In the genomic region with DNA sequence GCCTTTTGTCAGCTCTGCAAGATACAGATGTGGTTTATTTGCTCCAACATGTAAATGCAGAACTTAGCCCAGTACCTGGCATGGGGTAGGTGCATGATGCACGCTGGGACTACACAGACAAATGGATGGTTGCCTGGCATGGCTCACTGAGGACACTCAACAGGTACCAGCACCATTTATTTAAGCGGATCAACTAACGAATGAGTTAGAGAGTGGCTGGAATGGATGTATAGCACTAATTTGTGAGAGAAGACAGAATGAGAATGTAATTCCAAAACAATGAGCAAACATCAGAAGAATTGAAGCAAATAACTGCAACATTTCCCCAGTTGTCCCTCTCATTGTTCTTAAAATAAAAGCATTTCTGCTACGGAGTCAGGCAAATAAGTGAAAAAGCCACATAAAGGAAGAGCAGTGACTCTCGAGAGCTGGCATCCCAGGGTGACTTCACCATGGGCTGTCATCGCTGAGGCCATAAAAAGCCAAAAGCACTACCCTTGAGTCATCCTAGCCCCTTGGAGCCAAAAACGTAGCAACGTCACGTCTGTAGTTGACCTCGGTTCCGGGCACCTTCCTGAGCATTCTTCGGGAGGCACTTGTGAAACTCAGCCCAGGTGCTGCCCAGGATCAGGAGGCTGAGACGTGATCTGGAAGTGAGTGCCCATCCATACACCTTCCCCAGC, we compare ENCODE assay signal across 22 cellular contexts.
DNase-seq lines count a peak whose midpoint lies in the region; ATAC-seq and TF ChIP-seq lines count a peak whose summit lies in the region.
"Had no signal": no experiment of that assay in that cellular context is flagged by ENCODE, and none has a peak within 500 bp of the region (broad histone marks: within the 10 kb centered on the region; RNA-seq: fewer than 3 reads in every experiment).

No MANE protein-coding gene starts in this region.

- no peaks in the 10 kb centered on the region for H3K36me3 ChIP-seq in upper lobe of right lung
- H3K36me3 ChIP-seq: left lung, Peyer's patch, SJCRH30, tibial nerve had no signal

- intact Hi-C loops in upper lobe of right lung (cut with DNase I) = no loop called here

- no peak overlapping the region for H3K27ac ChIP-seq in upper lobe of right lung
- H3K27ac ChIP-seq: coronary artery, left lung, Peyer's patch, SJCRH30, tibial nerve had no signal

- H3K4me1 ChIP-seq in upper lobe of right lung = no peaks in the 10 kb centered on the region
- H3K4me1 ChIP-seq: left lung, Peyer's patch, SJCRH30 had no signal

- H3K4me3 ChIP-seq in upper lobe of right lung = no peak overlapping the region
- H3K4me3 ChIP-seq: coronary artery, left lung, Peyer's patch, SJCRH30, tibial nerve had no signal

- DNase-seq in A172 (ENCODE audit: low spot score) = peak; percentile 93
- peak; percentile 66 for DNase-seq in H4 (ENCODE audit: low spot score)
- DNase-seq in RPMI7951 (ENCODE audit: low read depth) = peak; percentile 81
- DNase-seq in kidney tubule cell (ENCODE audit: low spot score) = peak; percentile 21
- DNase-seq in NCI-H2227 treated with DMSO at 0.1 percent for 48 hours (lab: John Stamatoyannopoulos, UW) = no peak
- DNase-seq in upper lobe of right lung = no peak
- DNase-seq: activated CD4-positive, CD25-positive, alpha-beta regulatory T cell treated with anti-CD3 and anti-CD28 coated beads, Interleukin-2, amount 50 U/mL, for 72 hours; activated CD8-positive, alpha-beta T cell treated with anti-CD3 and anti-CD28 coated beads for 36 hours; effector memory CD4-positive, alpha-beta T cell; foreskin fibroblast; HFFc6; left lung; naive B cell; NCI-H187 treated with DMSO at 0.1 percent for 48 hours; NCI-H526 treated with DMSO at 0.1 percent for 48 hours; Peyer's patch; SJCRH30 had no signal

- TF ChIP-seq CTCF in upper lobe of right lung (IDR thresholded peaks at IDR 0.05) = no peak

- ATAC-seq in HG03521 (IDR thresholded peaks at IDR 0.05; ENCODE audit: unreplicated experiment) (no peak), HG03354 (IDR thresholded peaks at IDR 0.05; ENCODE audit: poor library complexity, severe bottlenecking, unreplicated experiment) (no peak), upper lobe of right lung (no peak)
- ATAC-seq: activated CD8-positive, alpha-beta T cell treated with anti-CD3 and anti-CD28 coated beads for 36 hours; activated naive CD4-positive, alpha-beta T cell treated with anti-CD3 and anti-CD28 coated beads, Interleukin-2, amount 50 U/mL, for 72 hours; left lung had no signal

- H3K9me3 ChIP-seq in upper lobe of right lung = no peaks in the 10 kb centered on the region
- H3K9me3 ChIP-seq: left lung, Peyer's patch, SJCRH30, tibial nerve had no signal

- peaks cover 21% of the 10 kb centered on the region for H3K27me3 ChIP-seq in upper lobe of right lung
- H3K27me3 ChIP-seq: Peyer's patch had no signal

Comparison
In these comparisons a context has a peak if more than half of its experiments do, and no peak if none do; other contexts are left out.
1. DNase-seq: peak in A172 (single experiment), H4 (single experiment), RPMI7951 (single experiment) and kidney tubule cell (single experiment); none in NCI-H2227 treated with DMSO at 0.1 percent for 48 hours (single experiment) and upper lobe of right lung (single experiment).